ENCODE assay signal across 8 cellular contexts in the genomic region with DNA sequence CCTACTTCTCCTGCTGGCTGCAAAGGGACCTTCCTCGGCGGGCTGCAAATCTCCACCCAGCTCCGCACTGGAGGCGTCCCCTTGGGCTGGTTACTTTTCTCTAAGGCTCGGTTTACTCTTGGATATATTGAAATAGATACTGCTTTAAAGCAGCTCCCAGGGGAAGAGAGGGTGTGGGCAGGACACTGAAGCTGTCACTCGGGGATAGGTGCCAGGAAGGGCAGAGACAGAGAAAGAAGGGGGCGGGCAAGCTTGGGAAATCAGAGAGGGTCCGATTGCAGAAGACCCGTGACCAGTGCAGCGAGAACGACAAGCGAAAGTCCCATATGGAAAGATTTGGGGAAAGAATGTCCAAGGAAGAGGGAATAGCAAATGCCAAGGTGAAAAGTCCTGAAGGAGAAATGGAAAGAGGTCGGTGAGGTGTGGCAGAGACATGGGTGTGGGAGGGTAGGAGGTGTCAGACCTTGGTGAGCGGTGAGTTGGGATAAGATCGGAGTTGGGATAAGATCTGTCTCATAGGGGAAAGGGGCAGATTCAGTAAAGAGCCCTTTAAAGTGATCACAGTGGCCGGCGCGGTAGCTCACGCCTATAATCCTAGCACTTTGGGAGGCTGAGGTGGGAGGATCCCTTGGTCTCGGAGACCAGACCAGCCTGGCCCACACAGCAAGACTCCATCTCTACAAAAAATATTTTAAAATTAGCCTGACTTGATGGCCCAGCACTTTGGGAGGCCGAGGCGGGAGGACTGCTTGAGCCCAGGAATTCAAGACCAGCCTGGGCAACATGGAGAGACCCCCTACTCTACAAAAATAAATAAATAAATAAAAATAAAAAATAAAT. TPM values are rescaled to one million over a fixed set of nuclear protein-coding genes. Genes with fewer than 3 reads are reported as not detected.
DNase-seq lines count a peak whose midpoint lies in the region; ATAC-seq, FAIRE-seq and TF ChIP-seq lines count a peak whose summit lies in the region.

No MANE protein-coding gene starts in this region.

- ATAC-seq in GM12878 (no peak), left colon (peak; percentile 37)

- TF ChIP-seq POLR2A in GM12878 (IDR thresholded peaks at IDR 0.05; ENCODE audit: low read depth, low read length) (no peak), thyroid gland (IDR thresholded peaks at IDR 0.05) (no peak)

- peak overlapping the region; percentile 23 for H3K27ac Mint-ChIP-seq in activated CD4-positive, alpha-beta T cell treated with anti-CD3 and anti-CD28 coated beads, Interleukin-2, amount 10 ng/mL, durations not matched to agents 24 days and 14 days

- SMC1A ChIA-PET in GM12878 (lab: Charles Lee; ENCODE audit: uncharacterized antibody, unreplicated experiment): interaction anchor here (0.8 to 1.8 kb wide), 4 partner anchors 38 to 46 kb away, joined by 3 to 4 read pairs (median 4); no protein-coding TSS in a partner anchor

- H3K9me3 ChIP-seq in GM12878 (replicated peaks; ENCODE audit: control insufficient read depth, insufficient read depth, low read length) (no peaks in the 10 kb centered on the region), thyroid gland (no peaks in the 10 kb centered on the region)

- peak overlapping the region; percentile 95 for H3K4me3 ChIP-seq in GM12878
- H3K4me3 ChIP-seq in thyroid gland (replicated peaks in 1 of 3): peak overlapping the region in 2 of 3 donors; percentile 39 to 58

- no TSS peak for BruUV-seq in GM12878 (replicated peaks; lab: Mats Ljungman, UMichigan)

- TF ChIP-seq CTCF in GM12878 (IDR thresholded peaks at IDR 0.05 in 2 of 3, conservative IDR thresholded peaks at IDR 0.05 in 1 of 3; ENCODE audit: control insufficient read depth in 2 of 3, extremely low read depth in 1 of 3, insufficient read depth in 1 of 3, low read depth in 3 of 3, low read length in 3 of 3): no peak
- TF ChIP-seq CTCF in thyroid gland (IDR thresholded peaks at IDR 0.05): no peak

- peak overlapping the region; percentile 98 for H3K4me2 ChIP-seq in GM12878 (ENCODE audit: control insufficient read depth, insufficient read depth)

- no peak for TF ChIP-seq RAD21 in GM12878 (IDR thresholded peaks at IDR 0.05; ENCODE audit: insufficient read depth, low read depth, low read length)

- RAD21 ChIA-PET in GM12878 (lab: Charles Lee; ENCODE audit: unreplicated experiment): no interaction called here

- H3K27me3 ChIP-seq in GM12878 (replicated peaks in 1 of 2; ENCODE audit: control insufficient read depth in 2 of 2, insufficient read depth in 2 of 2, low read length in 1 of 2) (no peaks in the 10 kb centered on the region), thyroid gland (no peaks in the 10 kb centered on the region)

- H3K36me3 ChIP-seq in GM12878 (ENCODE audit: control insufficient read depth in 2 of 2, insufficient read depth in 2 of 2, low read length in 1 of 2) (peaks cover 0 to 1% of the 10 kb centered on the region in 2 experiments; a peak in 2 of 4 replicates), thyroid gland (no peaks in the 10 kb centered on the region)

- WGBS in GM12878 (ENCODE audit: insufficient coverage, insufficient replicate concordance, low lambda C conversion rate, missing lambda C conversion rate): 41% methylated on average over 22 of the region's 22 CpGs
- WGBS in thyroid gland, 2 donors: 43 to 50% methylated on average over 21 to 22 of the region's 22 CpGs

- POLR2A ChIA-PET in GM12878 (lab: Charles Lee): interaction anchor here (0.7 to 2.1 kb wide), 4 partner anchors 9 to 79 kb away, joined by 3 to 8 read pairs (median 4); a partner anchor contains a TSS

- H3K79me2 ChIP-seq in GM12878 (ENCODE audit: control insufficient read depth, insufficient read depth, low read length): peaks cover 20% of the 10 kb centered on the region

- CTCF ChIA-PET in GM12878 (lab: Yijun Ruan, JAX): interaction anchor here (0.7 to 12.9 kb wide), 8 partner anchors 10 to 163 kb away, joined by 3 to 426 read pairs (median 3); no protein-coding TSS in a partner anchor

- no peaks in the 10 kb centered on the region for H3K9me3 Mint-ChIP-seq in activated CD4-positive, alpha-beta T cell treated with anti-CD3 and anti-CD28 coated beads, Interleukin-2, amount 10 ng/mL, durations not matched to agents 24 days and 14 days

- H3K4me1 Mint-ChIP-seq in activated CD4-positive, alpha-beta T cell treated with anti-CD3 and anti-CD28 coated beads, Interleukin-2, amount 10 ng/mL, durations not matched to agents 24 days and 14 days: peaks cover 30% of the 10 kb centered on the region

- in situ Hi-C loops in GM12878 (cut with MboI): no loop called here

- peak overlapping the region; percentile 93 for H3K4me3 Mint-ChIP-seq in activated CD4-positive, alpha-beta T cell treated with anti-CD3 and anti-CD28 coated beads, Interleukin-2, amount 10 ng/mL, durations not matched to agents 24 days and 14 days

- peaks cover 28% of the 10 kb centered on the region for H3K36me3 Mint-ChIP-seq in activated CD4-positive, alpha-beta T cell treated with anti-CD3 and anti-CD28 coated beads, Interleukin-2, amount 10 ng/mL, durations not matched to agents 24 days and 14 days (ENCODE audit: low read depth)

- intact Hi-C loops in activated CD4-positive, alpha-beta T cell treated with anti-CD3 and anti-CD28 coated beads, Interleukin-2, amount 10 ng/mL, durations not matched to agents 24 days and 14 days (cut with micrococcal nuclease): no loop called here
- intact Hi-C loops in GM12878 (cut with micrococcal nuclease; ENCODE audit: unreplicated experiment) (no loop called here), left colon (cut with DNase I, micrococcal nuclease) (loop anchor here in 1 of 2 donors (5.0 kb wide), 1 partner anchor 40 kb away; no protein-coding TSS in a partner anchor), thyroid gland (cut with DNase I) (no loop called here)

- H3K4me1 ChIP-seq in GM12878 (ENCODE audit: control insufficient read depth, insufficient read depth, low read length): peaks cover 19% of the 10 kb centered on the region
- peaks cover 21 to 26% of the 10 kb centered on the region in 2 donors for H3K4me1 ChIP-seq in thyroid gland

- H3K9ac ChIP-seq in GM12878 (ENCODE audit: control insufficient read depth, insufficient read depth, low read length): peak overlapping the region; percentile 79

- H3K27me3 Mint-ChIP-seq in activated CD4-positive, alpha-beta T cell treated with anti-CD3 and anti-CD28 coated beads, Interleukin-2, amount 10 ng/mL, durations not matched to agents 24 days and 14 days: no peaks in the 10 kb centered on the region

- H4K20me1 ChIP-seq in GM12878 (ENCODE audit: control insufficient read depth, insufficient read depth): no peaks in the 10 kb centered on the region

- H3K27ac ChIP-seq in GM12878 (ENCODE audit: control insufficient read depth, insufficient read depth) (no peak overlapping the region), thyroid gland (no peak overlapping the region)

- no peak for FAIRE-seq in GM12878 (lab: Jason Lieb, UNC)

- peak overlapping the region; percentile 88 for H2AFZ ChIP-seq in GM12878 (ENCODE audit: control insufficient read depth, low read depth, low read length)

- no peak for TF ChIP-seq EP300 in GM12878 (IDR thresholded peaks at IDR 0.05; ENCODE audit: borderline replicate concordance in 1 of 2, control insufficient read depth in 1 of 2, low read depth in 2 of 2, low read length in 2 of 2)

- DNase-seq in activated CD4-positive, alpha-beta T cell treated with anti-CD3 and anti-CD28 coated beads, Interleukin-2, amount 10 ng/mL, durations not matched to agents 24 days and 14 days: no peak
- DNase-seq in activated CD4-positive, alpha-beta T cell treated with anti-CD3 and anti-CD28 coated beads, Interleukin-2, amount 50 U/mL, for 48 hours: no peak
- DNase-seq in GM12878 (ENCODE audit: low read depth, low spot score): no peak
- peak; percentile 13 to 50 for DNase-seq in left colon
- DNase-seq in thyroid gland: no peak
- no peak for DNase-seq in T1000 (lab: John Stamatoyannopoulos, UW)
- DNase-seq in stimulated activated CD4-positive, alpha-beta T cell treated with anti-CD3 and anti-CD28 coated beads, Interleukin-1b, Interleukin-23, amount 100 ng/mL, for 48 hours: no peak
- DNase-seq in stimulated activated CD4-positive, alpha-beta T cell treated with anti-CD3 and anti-CD28 coated beads, Interleukin-2, amount 100 ng/mL, for 48 hours: no peak

RNA-seq across cellular contexts. Expression of a gene that starts 0.6 kb away (rescaled TPM):
- 26.8 and 32.7 TPM in 2 replicates for total RNA-seq in activated CD4-positive, alpha-beta T cell treated with anti-CD3 and anti-CD28 coated beads, Interleukin-2, amount 10 ng/mL, durations not matched to agents 24 days and 14 days
- not detected in 2 replicates for total RNA-seq in GM12878 (2013; cell fraction: nucleolus; rRNA removed)
- total RNA-seq in GM12878 (2014; rRNA removed): not detected in 2 replicates
- 0.69 TPM in 1 of 2 replicates, not detected in the other for total RNA-seq in GM12878 (2014; rRNA removed; fragmentation: Illumina TruSeq; extraction: Trizol)
- total RNA-seq in GM12878 (2021): 25.1 and 30.0 TPM in 2 replicates
- polyA plus RNA-seq in GM12878 (2011; ENCODE audit: low read depth): 3.9 TPM
- 5.6 and 8.8 TPM in 2 replicates for polyA plus RNA-seq in GM12878 (2011; rRNA removed)
- polyA plus RNA-seq in GM12878 (2011; cell fraction: cytosol; rRNA removed): 0.33 and 0.57 TPM in 2 replicates
- polyA plus RNA-seq in GM12878 (2011; cell fraction: nucleus; rRNA removed): 0.19 TPM in 1 of 2 replicates, not detected in the other
- polyA plus RNA-seq in GM12878 (2012): 7.8 and 13.1 TPM in 2 replicates
- polyA plus RNA-seq in GM12878 (2014; fragmentation: Illumina TruSeq; extraction: Trizol): 10.9 and 12.5 TPM in 2 replicates
- polyA plus RNA-seq in GM12878 (2014; fragmentation: Nextera tagmentation; extraction: Ambion mirVana): 10 to 100 TPM; 10.5 to 30.6 TPM
- polyA plus RNA-seq in GM12878 (2014; rRNA removed): 0.11 and 0.24 TPM in 2 replicates
- 10 to 100 TPM; 30.6 to 32.3 TPM for polyA plus RNA-seq in GM12878 (2016; fragmentation: Nextera tagmentation; extraction: Ambion mirVana)
- 1.5 TPM in 1 of 2 replicates, not detected in the other for polyA minus RNA-seq in GM12878 (2011; rRNA and poly(A)+ RNA removed)
- polyA minus RNA-seq in GM12878 (2011; cell fraction: cytosol; rRNA and poly(A)+ RNA removed): not detected in 2 replicates
- polyA minus RNA-seq in GM12878 (2011; cell fraction: nucleus; rRNA and poly(A)+ RNA removed): not detected in 2 replicates
- total RNA-seq in left colon: 1 to 10 TPM; 3.2 to 4.4 TPM
- under 1 TPM in 1 of 4 donors, not detected in 3; 0.67 TPM for total RNA-seq in thyroid gland

RNA-seq across cellular contexts. Expression of a gene that starts 0.9 kb away (rescaled TPM):
- total RNA-seq in activated CD4-positive, alpha-beta T cell treated with anti-CD3 and anti-CD28 coated beads, Interleukin-2, amount 10 ng/mL, durations not matched to agents 24 days and 14 days: 277 and 294 TPM in 2 replicates
- 52.5 and 53.2 TPM in 2 replicates for total RNA-seq in GM12878 (2013; cell fraction: nucleolus; rRNA removed)
- 367 and 392 TPM in 2 replicates for total RNA-seq in GM12878 (2014; rRNA removed)
- total RNA-seq in GM12878 (2014; rRNA removed; fragmentation: Illumina TruSeq; extraction: Trizol): 230 and 258 TPM in 2 replicates
- total RNA-seq in GM12878 (2021): 274 and 279 TPM in 2 replicates
- 150 TPM for polyA plus RNA-seq in GM12878 (2011; ENCODE audit: low read depth)
- polyA plus RNA-seq in GM12878 (2011; rRNA removed): 45.7 and 93.0 TPM in 2 replicates
- 234 and 251 TPM in 2 replicates for polyA plus RNA-seq in GM12878 (2011; cell fraction: cytosol; rRNA removed)
- polyA plus RNA-seq in GM12878 (2011; cell fraction: nucleus; rRNA removed): 136 and 184 TPM in 2 replicates
- 214 and 229 TPM in 2 replicates for polyA plus RNA-seq in GM12878 (2012)
- polyA plus RNA-seq in GM12878 (2014; fragmentation: Illumina TruSeq; extraction: Trizol): 110 and 338 TPM in 2 replicates
- 100 to 1,000 TPM; 670 to 812 TPM for polyA plus RNA-seq in GM12878 (2014; fragmentation: Nextera tagmentation; extraction: Ambion mirVana)
- polyA plus RNA-seq in GM12878 (2014; rRNA removed): 327 and 338 TPM in 2 replicates
- polyA plus RNA-seq in GM12878 (2016; fragmentation: Nextera tagmentation; extraction: Ambion mirVana): 100 to 1,000 TPM; 349 to 384 TPM
- polyA minus RNA-seq in GM12878 (2011; rRNA and poly(A)+ RNA removed): 69.4 and 109 TPM in 2 replicates
- 53.4 and 56.9 TPM in 2 replicates for polyA minus RNA-seq in GM12878 (2011; cell fraction: cytosol; rRNA and poly(A)+ RNA removed)
- polyA minus RNA-seq in GM12878 (2011; cell fraction: nucleus; rRNA and poly(A)+ RNA removed): 26.4 and 43.7 TPM in 2 replicates
- 100 to 1,000 TPM; 249 to 298 TPM for total RNA-seq in left colon
- 100 to 1,000 TPM; 166 to 496 (median 328) TPM for total RNA-seq in thyroid gland

RNA-seq across cellular contexts. Expression of a gene that starts 3.9 kb away (rescaled TPM):
- 35.8 and 51.5 TPM in 2 replicates for total RNA-seq in activated CD4-positive, alpha-beta T cell treated with anti-CD3 and anti-CD28 coated beads, Interleukin-2, amount 10 ng/mL, durations not matched to agents 24 days and 14 days
- 11.0 and 13.0 TPM in 2 replicates for total RNA-seq in GM12878 (2013; cell fraction: nucleolus; rRNA removed)
- 41.7 and 46.9 TPM in 2 replicates for total RNA-seq in GM12878 (2014; rRNA removed)
- 35.2 and 39.6 TPM in 2 replicates for total RNA-seq in GM12878 (2014; rRNA removed; fragmentation: Illumina TruSeq; extraction: Trizol)
- 41.2 and 43.8 TPM in 2 replicates for total RNA-seq in GM12878 (2021)
- 10.0 TPM for polyA plus RNA-seq in GM12878 (2011; ENCODE audit: low read depth)
- 20.3 and 35.4 TPM in 2 replicates for polyA plus RNA-seq in GM12878 (2011; rRNA removed)
- 72.8 and 73.4 TPM in 2 replicates for polyA plus RNA-seq in GM12878 (2011; cell fraction: cytosol; rRNA removed)
- polyA plus RNA-seq in GM12878 (2011; cell fraction: nucleus; rRNA removed): 36.7 and 45.4 TPM in 2 replicates
- polyA plus RNA-seq in GM12878 (2012): 24.3 and 28.4 TPM in 2 replicates
- 10.4 and 30.7 TPM in 2 replicates for polyA plus RNA-seq in GM12878 (2014; fragmentation: Illumina TruSeq; extraction: Trizol)
- 10 to 100 TPM; 17.4 to 19.1 TPM for polyA plus RNA-seq in GM12878 (2014; fragmentation: Nextera tagmentation; extraction: Ambion mirVana)
- 54.4 and 65.3 TPM in 2 replicates for polyA plus RNA-seq in GM12878 (2014; rRNA removed)
- 100 to 1,000 TPM in 1 of 2 experiments, 10 to 100 TPM in 1; 95.0 to 103 TPM for polyA plus RNA-seq in GM12878 (2016; fragmentation: Nextera tagmentation; extraction: Ambion mirVana)
- polyA minus RNA-seq in GM12878 (2011; rRNA and poly(A)+ RNA removed): 43.2 and 60.1 TPM in 2 replicates
- 21.4 and 24.6 TPM in 2 replicates for polyA minus RNA-seq in GM12878 (2011; cell fraction: cytosol; rRNA and poly(A)+ RNA removed)
- polyA minus RNA-seq in GM12878 (2011; cell fraction: nucleus; rRNA and poly(A)+ RNA removed): 9.1 and 17.9 TPM in 2 replicates
- total RNA-seq in left colon: 10 to 100 TPM in 1 of 2 donors, 1 to 10 TPM in 1; 5.7 to 10.9 TPM
- total RNA-seq in thyroid gland: 10 to 100 TPM in 1 of 4 donors, 1 to 10 TPM in 3; 1.5 to 11.8 (median 5.4) TPM

RNA-seq across cellular contexts. Expression of a gene that starts 11.2 kb away (rescaled TPM):
- total RNA-seq in activated CD4-positive, alpha-beta T cell treated with anti-CD3 and anti-CD28 coated beads, Interleukin-2, amount 10 ng/mL, durations not matched to agents 24 days and 14 days: 302 and 310 TPM in 2 replicates
- total RNA-seq in GM12878 (2013; cell fraction: nucleolus; rRNA removed): 202 and 232 TPM in 2 replicates
- total RNA-seq in GM12878 (2014; rRNA removed) (102 and 110 TPM in 2 replicates), GM12878 (2014; rRNA removed; fragmentation: Illumina TruSeq; extraction: Trizol) (15.2 and 17.0 TPM in 2 replicates), GM12878 (2021) (116 and 123 TPM in 2 replicates), left colon (100 to 1,000 TPM; 169 to 314 TPM), thyroid gland (100 to 1,000 TPM; 111 to 393 (median 220) TPM)
- polyA plus RNA-seq in GM12878 (2011; ENCODE audit: low read depth): 6.7 TPM
- polyA plus RNA-seq in GM12878 (2011; rRNA removed) (17.2 and 65.1 TPM in 2 replicates), GM12878 (2014; fragmentation: Illumina TruSeq; extraction: Trizol) (0.51 and 4.8 TPM in 2 replicates), GM12878 (2014; fragmentation: Nextera tagmentation; extraction: Ambion mirVana) (1 to 10 TPM in 1 of 2 experiments, under 1 TPM in 1; 0.55 to 2.4 TPM), GM12878 (2014; rRNA removed) (144 and 154 TPM in 2 replicates), GM12878 (2016; fragmentation: Nextera tagmentation; extraction: Ambion mirVana) (10 to 100 TPM; 71.6 to 96.6 TPM)
- polyA plus RNA-seq in GM12878 (2011; cell fraction: cytosol; rRNA removed): 146 and 179 TPM in 2 replicates
- polyA plus RNA-seq in GM12878 (2011; cell fraction: nucleus; rRNA removed): 238 and 308 TPM in 2 replicates
- 47.0 and 94.2 TPM in 2 replicates for polyA plus RNA-seq in GM12878 (2012)
- 20.8 and 48.9 TPM in 2 replicates for polyA minus RNA-seq in GM12878 (2011; rRNA and poly(A)+ RNA removed)
- polyA minus RNA-seq in GM12878 (2011; cell fraction: cytosol; rRNA and poly(A)+ RNA removed): 62.3 and 63.3 TPM in 2 replicates
- 99.1 and 140 TPM in 2 replicates for polyA minus RNA-seq in GM12878 (2011; cell fraction: nucleus; rRNA and poly(A)+ RNA removed)

RNA-seq across cellular contexts. Expression of a gene that starts 27.1 kb away (rescaled TPM):
- 17.8 and 18.3 TPM in 2 replicates for total RNA-seq in activated CD4-positive, alpha-beta T cell treated with anti-CD3 and anti-CD28 coated beads, Interleukin-2, amount 10 ng/mL, durations not matched to agents 24 days and 14 days
- 23.1 and 31.7 TPM in 2 replicates for total RNA-seq in GM12878 (2013; cell fraction: nucleolus; rRNA removed)
- total RNA-seq in GM12878 (2014; rRNA removed): 5.8 and 6.8 TPM in 2 replicates
- 3.4 and 3.8 TPM in 2 replicates for total RNA-seq in GM12878 (2014; rRNA removed; fragmentation: Illumina TruSeq; extraction: Trizol)
- total RNA-seq in GM12878 (2021): 6.4 and 8.3 TPM in 2 replicates
- polyA plus RNA-seq in GM12878 (2011; ENCODE audit: low read depth): 6.3 TPM
- polyA plus RNA-seq in GM12878 (2011; rRNA removed): 3.3 and 3.5 TPM in 2 replicates
- polyA plus RNA-seq in GM12878 (2011; cell fraction: cytosol; rRNA removed): 3.0 and 3.4 TPM in 2 replicates
- polyA plus RNA-seq in GM12878 (2011; cell fraction: nucleus; rRNA removed): 14.3 and 19.5 TPM in 2 replicates
- 11.6 and 13.2 TPM in 2 replicates for polyA plus RNA-seq in GM12878 (2012)
- polyA plus RNA-seq in GM12878 (2014; fragmentation: Illumina TruSeq; extraction: Trizol): 4.4 and 5.6 TPM in 2 replicates
- 1 to 10 TPM; 1.5 TPM for polyA plus RNA-seq in GM12878 (2014; fragmentation: Nextera tagmentation; extraction: Ambion mirVana)
- 8.6 and 9.6 TPM in 2 replicates for polyA plus RNA-seq in GM12878 (2014; rRNA removed)
- polyA plus RNA-seq in GM12878 (2016; fragmentation: Nextera tagmentation; extraction: Ambion mirVana): 1 to 10 TPM; 7.5 to 9.2 TPM
- 1.9 and 5.6 TPM in 2 replicates for polyA minus RNA-seq in GM12878 (2011; rRNA and poly(A)+ RNA removed)
- polyA minus RNA-seq in GM12878 (2011; cell fraction: cytosol; rRNA and poly(A)+ RNA removed): not detected in 2 replicates
- 5.7 and 8.6 TPM in 2 replicates for polyA minus RNA-seq in GM12878 (2011; cell fraction: nucleus; rRNA and poly(A)+ RNA removed)
- 10 to 100 TPM; 58.3 to 83.1 TPM for total RNA-seq in left colon
- total RNA-seq in thyroid gland: 100 to 1,000 TPM; 128 to 145 (median 136) TPM

Comparison
In these comparisons a context has a peak if more than half of its experiments do, and no peak if none do; other contexts are left out.
1. DNase-seq: peak in left colon (2 of 2); none in activated CD4-positive, alpha-beta T cell treated with anti-CD3 and anti-CD28 coated beads, Interleukin-2, amount 10 ng/mL, durations not matched to agents 24 days and 14 days (single experiment), activated CD4-positive, alpha-beta T cell treated with anti-CD3 and anti-CD28 coated beads, Interleukin-2, amount 50 U/mL, for 48 hours (0 of 2), GM12878 (single experiment), thyroid gland (0 of 2), T1000 (single experiment), stimulated activated CD4-positive, alpha-beta T cell treated with anti-CD3 and anti-CD28 coated beads, Interleukin-1b, Interleukin-23, amount 100 ng/mL, for 48 hours (single experiment) and stimulated activated CD4-positive, alpha-beta T cell treated with anti-CD3 and anti-CD28 coated beads, Interleukin-2, amount 100 ng/mL, for 48 hours (0 of 2).